11 cellular contexts compared by ENCODE assay signal in the genomic region with DNA sequence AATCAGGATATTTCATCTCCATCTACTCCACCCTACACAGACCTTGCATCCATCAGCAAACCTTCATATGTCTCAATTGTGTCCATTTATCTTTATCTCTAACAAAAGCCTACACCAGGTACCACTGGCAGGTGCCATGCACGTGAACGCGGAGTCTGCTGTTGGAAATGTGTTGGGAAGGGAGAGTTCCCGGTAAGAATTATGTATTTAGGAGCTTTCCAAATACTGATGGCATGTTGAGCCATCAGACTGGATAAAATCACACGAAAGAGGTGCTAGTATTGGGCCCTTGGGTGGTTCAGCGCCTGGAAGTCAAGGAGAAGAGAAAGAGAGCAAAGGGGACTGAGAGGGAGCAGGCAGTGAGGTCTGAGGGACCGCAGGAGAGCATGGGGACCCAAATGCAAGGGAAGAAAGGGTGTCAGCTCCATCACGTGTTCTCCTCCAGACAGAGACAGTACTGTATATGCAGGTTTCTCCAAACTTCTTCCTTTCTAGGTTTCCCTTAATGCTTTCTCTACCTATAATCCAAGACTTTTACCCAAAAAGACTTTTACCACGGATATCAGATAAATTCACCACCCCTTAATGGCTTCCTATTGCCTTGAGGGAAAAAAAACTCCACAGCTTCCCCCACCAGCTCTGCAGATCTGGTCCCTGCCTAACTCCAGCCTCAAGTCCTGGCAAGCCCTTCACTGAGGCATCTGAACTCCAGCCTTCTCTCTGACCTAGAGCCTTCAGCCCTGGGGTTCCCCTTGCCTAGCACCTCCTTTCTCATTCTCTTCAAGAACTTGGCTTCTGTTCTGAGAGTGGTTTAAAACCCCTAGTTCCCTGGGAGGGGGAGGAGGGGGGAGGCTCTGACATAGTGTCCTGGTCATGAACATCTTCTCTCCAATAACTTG. TPM values are rescaled to one million over a fixed set of nuclear protein-coding genes. Genes with fewer than 3 reads are reported as not detected.
DNase-seq lines count a peak whose midpoint lies in the region; ATAC-seq, FAIRE-seq and TF ChIP-seq lines count a peak whose summit lies in the region.
"Had no signal": no experiment of that assay in that cellular context is flagged by ENCODE, and none has a peak within 500 bp of the region (broad histone marks: within the 10 kb centered on the region; RNA-seq: fewer than 3 reads in every experiment).

No MANE protein-coding gene starts in this region.

- peak; percentile 42 for ATAC-seq in GM12878
- no peak for ATAC-seq in HG02678 (IDR thresholded peaks at IDR 0.05; ENCODE audit: unreplicated experiment)
- ATAC-seq in GM21526 (IDR thresholded peaks at IDR 0.05; ENCODE audit: low FRiP score, unreplicated experiment), result no peak
- no peak for ATAC-seq in GM19324 (IDR thresholded peaks at IDR 0.05; ENCODE audit: low FRiP score, unreplicated experiment)

- peaks cover 28% of the 10 kb centered on the region for H3K79me2 ChIP-seq in GM12878 (ENCODE audit: control insufficient read depth, insufficient read depth, low read length)
- H3K79me2 ChIP-seq in neural progenitor cell (ENCODE audit: low read depth), result peaks cover under 1% of the 10 kb centered on the region

- H3K9me3 Mint-ChIP-seq in CD8-positive, alpha-beta memory T cell, result no peaks in the 10 kb centered on the region
- H3K9me3 Mint-ChIP-seq in neural progenitor cell, result peaks cover 3% of the 10 kb centered on the region

- H3K4me1 ChIP-seq in CD8-positive, alpha-beta memory T cell (ENCODE audit: insufficient read depth, low read length), result peaks cover 28% of the 10 kb centered on the region
- H3K4me1 ChIP-seq in GM12878 (ENCODE audit: control insufficient read depth, insufficient read depth, low read length), result peaks cover 8% of the 10 kb centered on the region; the same call in 1 of the 2 replicates
- H3K4me1 ChIP-seq in neural progenitor cell, result peaks cover 38% of the 10 kb centered on the region
- H3K4me1 ChIP-seq: uterus had no signal

- no peaks in the 10 kb centered on the region for H3K27me3 Mint-ChIP-seq in CD8-positive, alpha-beta memory T cell
- no peaks in the 10 kb centered on the region for H3K27me3 Mint-ChIP-seq in neural progenitor cell (ENCODE audit: insufficient read depth, low read depth)

- in situ Hi-C loops in GM12878 (cut with MboI), result no loop called here

- H3K9ac ChIP-seq in GM12878 (ENCODE audit: control insufficient read depth, insufficient read depth, low read length), result no peak overlapping the region; the same call in 1 of the 2 replicates
- H3K9ac ChIP-seq in neural progenitor cell, result no peak overlapping the region

- H3K4me2 ChIP-seq in GM12878 (ENCODE audit: control insufficient read depth, insufficient read depth) (peak overlapping the region; percentile 63), neural progenitor cell (no peak overlapping the region)

- TF ChIP-seq POLR2A in GM12878 (IDR thresholded peaks at IDR 0.05; ENCODE audit: low read depth, low read length), result no peak

- H3K27ac ChIP-seq in CD8-positive, alpha-beta memory T cell (ENCODE audit: low read depth, low read length), result peak overlapping the region; percentile 6
- H3K27ac ChIP-seq in GM12878 (ENCODE audit: control insufficient read depth, insufficient read depth), result peak overlapping the region; percentile 42
- no peak overlapping the region for H3K27ac ChIP-seq in neural progenitor cell
- H3K27ac ChIP-seq: uterus had no signal

- no peak overlapping the region for H2AFZ ChIP-seq in GM12878 (ENCODE audit: control insufficient read depth, low read depth, low read length)
- no peak overlapping the region for H2AFZ ChIP-seq in neural progenitor cell (replicated peaks)

- SMC1A ChIA-PET in GM12878 (lab: Charles Lee; ENCODE audit: uncharacterized antibody, unreplicated experiment), result interaction anchor here (1.0 to 1.8 kb wide), 4 partner anchors 23 to 84 kb away, joined by 3 to 4 read pairs (median 4); no protein-coding TSS in a partner anchor

- 97% methylated on average over 9 of the region's 9 CpGs for WGBS in GM12878 (ENCODE audit: insufficient coverage, insufficient replicate concordance, low lambda C conversion rate, missing lambda C conversion rate)

- RAD21 ChIA-PET in GM12878 (lab: Charles Lee; ENCODE audit: unreplicated experiment), result interaction anchor here (1.0 to 1.7 kb wide), 6 partner anchors 12 to 304 kb away, joined by 3 to 7 read pairs (median 4); no protein-coding TSS in a partner anchor

- FAIRE-seq in GM12878 (lab: Jason Lieb, UNC), result no peak

- peak overlapping the region in 6 of 7 donors; percentile 3 to 72 (median 44) for H3K4me3 Mint-ChIP-seq in CD8-positive, alpha-beta memory T cell
- H3K4me3 Mint-ChIP-seq in neural progenitor cell, result peak overlapping the region; percentile 24

- H3K9me3 ChIP-seq in CD8-positive, alpha-beta memory T cell (ENCODE audit: low read length), result no peaks in the 10 kb centered on the region
- no peaks in the 10 kb centered on the region for H3K9me3 ChIP-seq in GM12878 (replicated peaks; ENCODE audit: control insufficient read depth, insufficient read depth, low read length)
- H3K9me3 ChIP-seq in neural progenitor cell (ENCODE audit: low read depth), result no peaks in the 10 kb centered on the region
- H3K9me3 ChIP-seq: uterus had no signal

- TF ChIP-seq CTCF in LNCaP clone FGC (IDR thresholded peaks at IDR 0.05; ENCODE audit: control insufficient read depth, extremely low read depth, insufficient read depth) (no peak), GM12878 (IDR thresholded peaks at IDR 0.05 in 2 of 3, conservative IDR thresholded peaks at IDR 0.05 in 1 of 3; ENCODE audit: control insufficient read depth in 2 of 3, extremely low read depth in 1 of 3, insufficient read depth in 1 of 3, low read depth in 3 of 3, low read length in 3 of 3) (no peak), neural progenitor cell (IDR thresholded peaks at IDR 0.05) (no peak)

- no peaks in the 10 kb centered on the region for H3K36me3 ChIP-seq in CD8-positive, alpha-beta memory T cell (ENCODE audit: insufficient read depth, low read length)
- H3K36me3 ChIP-seq in GM12878 (ENCODE audit: control insufficient read depth in 2 of 2, insufficient read depth in 2 of 2, low read length in 1 of 2) (no peaks in the 10 kb centered on the region), neural progenitor cell (no peaks in the 10 kb centered on the region), H7 (replicated peaks; ENCODE audit: control insufficient read depth, insufficient read depth, low read length) (no peaks in the 10 kb centered on the region)
- H3K36me3 ChIP-seq: uterus had no signal

- H3K4me1 Mint-ChIP-seq in CD8-positive, alpha-beta memory T cell, result peaks cover 46 to 73% (median 72%) of the 10 kb centered on the region in 3 donors
- H3K4me1 Mint-ChIP-seq in neural progenitor cell, result peaks cover 37% of the 10 kb centered on the region

- TF ChIP-seq EP300 in GM12878 (IDR thresholded peaks at IDR 0.05; ENCODE audit: borderline replicate concordance in 1 of 2, control insufficient read depth in 1 of 2, low read depth in 2 of 2, low read length in 2 of 2), result no peak

- intact Hi-C loops in GM12878 (cut with micrococcal nuclease; ENCODE audit: unreplicated experiment), result no loop called here

- peaks cover 0 to 10% (median 8%) of the 10 kb centered on the region in 3 donors for H3K36me3 Mint-ChIP-seq in CD8-positive, alpha-beta memory T cell
- H3K36me3 Mint-ChIP-seq in neural progenitor cell, result no peaks in the 10 kb centered on the region

- no peak for TF ChIP-seq RAD21 in GM12878 (IDR thresholded peaks at IDR 0.05; ENCODE audit: insufficient read depth, low read depth, low read length)

- no peak overlapping the region for H3K4me3 ChIP-seq in CD8-positive, alpha-beta memory T cell (ENCODE audit: low read length)
- H3K4me3 ChIP-seq in LNCaP clone FGC (ENCODE audit: low read depth, low read length), result peak overlapping the region; percentile 55
- H3K4me3 ChIP-seq in GM12878, result no peak overlapping the region
- H3K4me3 ChIP-seq in neural progenitor cell, result no peak overlapping the region
- no peak overlapping the region for H3K4me3 ChIP-seq in H7 (ENCODE audit: insufficient read depth, low read depth, low read length)
- H3K4me3 ChIP-seq: uterus had no signal

- CTCF ChIA-PET in CD8-positive, alpha-beta memory T cell (lab: Charles Lee), result interaction anchor here (1.4 to 2.2 kb wide), 2 partner anchors 8 to 11 kb away, joined by 3 to 5 read pairs; no protein-coding TSS in a partner anchor
- CTCF ChIA-PET in GM12878 (lab: Yijun Ruan, JAX), result interaction anchor here (1.5 to 2.3 kb wide), 2 partner anchors 11 to 23 kb away, joined by 6 to 8 read pairs; no protein-coding TSS in a partner anchor

- no TSS peak for BruUV-seq in GM12878 (replicated peaks; lab: Mats Ljungman, UMichigan)

- H3K27ac Mint-ChIP-seq in CD8-positive, alpha-beta memory T cell, result peak overlapping the region; percentile 85 to 96 (median 92)
- peak overlapping the region; percentile 73 for H3K27ac Mint-ChIP-seq in neural progenitor cell

- POLR2A ChIA-PET in CD8-positive, alpha-beta memory T cell (lab: Charles Lee), result interaction anchor here (0.9 kb wide), 1 partner anchor 11 kb away, joined by 3 read pairs; no protein-coding TSS in a partner anchor
- POLR2A ChIA-PET in GM12878 (lab: Charles Lee), result interaction anchor here (0.6 to 1.2 kb wide), 4 partner anchors 38 to 251 kb away, joined by 3 to 12 read pairs (median 4); no protein-coding TSS in a partner anchor

- H3F3A ChIP-seq in neural progenitor cell (ENCODE audit: low read depth), result peaks cover 23% of the 10 kb centered on the region

- no peaks in the 10 kb centered on the region for H3K27me3 ChIP-seq in CD8-positive, alpha-beta memory T cell (ENCODE audit: insufficient read depth, low read length, poor library complexity, severe bottlenecking)
- no peaks in the 10 kb centered on the region for H3K27me3 ChIP-seq in GM12878 (replicated peaks in 1 of 2; ENCODE audit: control insufficient read depth in 2 of 2, insufficient read depth in 2 of 2, low read length in 1 of 2)
- H3K27me3 ChIP-seq in neural progenitor cell, result no peaks in the 10 kb centered on the region
- no peaks in the 10 kb centered on the region for H3K27me3 ChIP-seq in H7 (ENCODE audit: control insufficient read depth, insufficient read depth, low read length)
- H3K27me3 ChIP-seq: uterus had no signal

- DNase-seq in CD8-positive, alpha-beta memory T cell, result no peak
- DNase-seq in LNCaP clone FGC (ENCODE audit: low read depth) (no peak), GM12878 (ENCODE audit: low read depth, low spot score) (no peak), neural progenitor cell (ENCODE audit: low spot score) (no peak), H7 (no peak)
- DNase-seq: hippocampal formation; stimulated activated CD4-positive, alpha-beta T cell treated with anti-CD3 and anti-CD28 coated beads, Interleukin-4, amount 100 ng/mL, for 24 hours; uterus had no signal

- H4K20me1 ChIP-seq in GM12878 (ENCODE audit: control insufficient read depth, insufficient read depth), result no peaks in the 10 kb centered on the region
- no peaks in the 10 kb centered on the region for H4K20me1 ChIP-seq in neural progenitor cell (ENCODE audit: low read depth)

RNA-seq across cellular contexts. Expression of gene ZNF217, which starts 4.8 kb away (rescaled TPM):
- 10 to 100 TPM; 52.5 to 54.3 TPM for total RNA-seq in CD8-positive, alpha-beta memory T cell
- polyA plus RNA-seq in CD8-positive, alpha-beta memory T cell, result 24.0 TPM
- total RNA-seq in GM12878 (2013; cell fraction: nucleolus; rRNA removed), result 213 and 215 TPM in 2 replicates
- total RNA-seq in GM12878 (2014; rRNA removed) (40.8 and 45.6 TPM in 2 replicates), GM12878 (2014; rRNA removed; fragmentation: Illumina TruSeq; extraction: Trizol) (40.2 and 40.5 TPM in 2 replicates), GM12878 (2021) (76.6 and 81.3 TPM in 2 replicates), neural progenitor cell (ENCODE audit: low replicate concordance) (76.3 and 84.4 TPM in 2 replicates)
- polyA plus RNA-seq in GM12878 (2011; ENCODE audit: low read depth), result 20.6 TPM
- polyA plus RNA-seq in GM12878 (2011; rRNA removed) (48.1 and 54.3 TPM in 2 replicates), GM12878 (2014; fragmentation: Illumina TruSeq; extraction: Trizol) (54.8 and 62.7 TPM in 2 replicates), GM12878 (2014; fragmentation: Nextera tagmentation; extraction: Ambion mirVana) (10 to 100 TPM in 1 of 2 experiments, 1 to 10 TPM in 1; 8.5 to 12.4 TPM), GM12878 (2014; rRNA removed) (40.4 and 43.2 TPM in 2 replicates), GM12878 (2016; fragmentation: Nextera tagmentation; extraction: Ambion mirVana) (10 to 100 TPM; 14.0 to 16.9 TPM)
- 37.7 and 55.2 TPM in 2 replicates for polyA plus RNA-seq in GM12878 (2011; cell fraction: cytosol; rRNA removed)
- 47.8 and 55.7 TPM in 2 replicates for polyA plus RNA-seq in GM12878 (2011; cell fraction: nucleus; rRNA removed)
- 25.9 and 54.1 TPM in 2 replicates for polyA plus RNA-seq in GM12878 (2012)
- 87.0 and 96.8 TPM in 2 replicates for polyA minus RNA-seq in GM12878 (2011; rRNA and poly(A)+ RNA removed)
- polyA minus RNA-seq in GM12878 (2011; cell fraction: cytosol; rRNA and poly(A)+ RNA removed), result 42.6 and 44.9 TPM in 2 replicates
- polyA minus RNA-seq in GM12878 (2011; cell fraction: nucleus; rRNA and poly(A)+ RNA removed), result 40.7 and 55.8 TPM in 2 replicates
- 31.4 and 44.0 TPM in 2 replicates for total RNA-seq in H7 (2014; rRNA removed; shearing (Covaris generic))
